ENCODE assay signal across 10 cellular contexts in genomic region chr9:114621975-114622609, GRCh38. TPM values are rescaled to one million over a fixed set of nuclear protein-coding genes. Genes with fewer than 3 reads are reported as not detected.
DNase-seq lines count a peak whose midpoint lies in the region; ATAC-seq and TF ChIP-seq lines count a peak whose summit lies in the region.
"Had no signal": no experiment of that assay in that cellular context is flagged by ENCODE, and none has a peak within 500 bp of the region (broad histone marks: within the 10 kb centered on the region; RNA-seq: fewer than 3 reads in every experiment).

No MANE protein-coding gene starts in this region.

- no peak overlapping the region for H3K27ac ChIP-seq in vagina
- H3K27ac ChIP-seq: BLaER1 treated with 17β-estradiol and CSF1 and Interleukin-3, amounts not matched to agents 10 nM and 100 nM had no signal

- ATAC-seq in mucosa of descending colon (peak; percentile 38), GM18870 (IDR thresholded peaks at IDR 0.05; ENCODE audit: unreplicated experiment) (no peak)

- no peak for TF ChIP-seq CTCF in mucosa of descending colon (IDR thresholded peaks at IDR 0.05)
- no peak for TF ChIP-seq CTCF in vagina (IDR thresholded peaks at IDR 0.05)

- H3K4me1 ChIP-seq in mucosa of descending colon (ENCODE audit: low read depth), result no peaks in the 10 kb centered on the region
- peaks cover 6% of the 10 kb centered on the region for H3K4me1 ChIP-seq in vagina

- H3K27me3 ChIP-seq in vagina, result no peaks in the 10 kb centered on the region
- H3K27me3 ChIP-seq: BLaER1 treated with 17β-estradiol and CSF1 and Interleukin-3, amounts not matched to agents 10 nM and 100 nM had no signal

- peak; percentile 81 for DNase-seq in AG20443 (ENCODE audit: low spot score)
- DNase-seq in NCI-H2196 treated with DMSO at 0.1 percent for 48 hours (lab: John Stamatoyannopoulos, UW; ENCODE audit: unreplicated experiment), result peak; percentile 25
- peak; percentile 70 for DNase-seq in dermis blood vessel endothelial cell
- no peak for DNase-seq in mucosa of descending colon
- no peak for DNase-seq in NCI-H1694 treated with DMSO at 0.1 percent for 48 hours (lab: John Stamatoyannopoulos, UW)
- DNase-seq in vagina (ENCODE audit: extremely low spot score in 2 of 2), result no peak
- DNase-seq in SK-N-DZ (ENCODE audit: low spot score), result no peak
- DNase-seq: NCI-H69 had no signal

- H3K36me3 ChIP-seq in mucosa of descending colon (ENCODE audit: low read depth) (no peaks in the 10 kb centered on the region), vagina (peaks cover 0 to 8% of the 10 kb centered on the region in 2 donors)

- no peak overlapping the region for H3K4me3 ChIP-seq in mucosa of descending colon
- H3K4me3 ChIP-seq in vagina, result no peak overlapping the region
- H3K4me3 ChIP-seq: BLaER1 treated with 17β-estradiol and CSF1 and Interleukin-3, amounts not matched to agents 10 nM and 100 nM had no signal

- TF ChIP-seq POLR2A in vagina (IDR thresholded peaks at IDR 0.05), result no peak

- H3K9me3 ChIP-seq in mucosa of descending colon, result no peaks in the 10 kb centered on the region
- H3K9me3 ChIP-seq in vagina, result no peaks in the 10 kb centered on the region
- H3K9me3 ChIP-seq: BLaER1 treated with 17β-estradiol and CSF1 and Interleukin-3, amounts not matched to agents 10 nM and 100 nM had no signal

- intact Hi-C loops in mucosa of descending colon (cut with DNase I, micrococcal nuclease) (no loop called here), vagina (cut with DNase I) (no loop called here)

RNA-seq across cellular contexts. Expression of gene TMEM268, which starts 11.0 kb away (rescaled TPM):
- 2.5 and 3.9 TPM in 2 replicates for total RNA-seq in dermis blood vessel endothelial cell
- 10 to 100 TPM in 1 of 3 donors, 1 to 10 TPM in 2; 6.6 to 16.9 (median 7.5) TPM for total RNA-seq in mucosa of descending colon
- 11.5 TPM for total RNA-seq in vagina
- 5.3 and 5.4 TPM in 2 replicates for polyA plus RNA-seq in SK-N-DZ (2014; cell fraction: cytosol; rRNA removed)
- polyA plus RNA-seq in SK-N-DZ (2014; cell fraction: nucleus; rRNA removed), result 2.4 and 7.1 TPM in 2 replicates

RNA-seq across cellular contexts. Expression of gene ATP6V1G1, which starts 34.5 kb away (rescaled TPM):
- total RNA-seq in dermis blood vessel endothelial cell (119 and 176 TPM in 2 replicates), mucosa of descending colon (10 to 100 TPM; 55.3 to 74.5 (median 69.9) TPM), vagina (161 TPM)
- 290 TPM in 2 replicates for polyA plus RNA-seq in SK-N-DZ (2014; cell fraction: cytosol; rRNA removed)
- 198 and 209 TPM in 2 replicates for polyA plus RNA-seq in SK-N-DZ (2014; cell fraction: nucleus; rRNA removed)

RNA-seq across cellular contexts. Expression of gene TEX53, which starts 35.5 kb away (rescaled TPM):
- not detected in 2 replicates for total RNA-seq in dermis blood vessel endothelial cell
- not detected for total RNA-seq in mucosa of descending colon
- total RNA-seq in vagina, result not detected
- not detected in 2 replicates for polyA plus RNA-seq in SK-N-DZ (2014; cell fraction: cytosol; rRNA removed)
- not detected in 2 replicates for polyA plus RNA-seq in SK-N-DZ (2014; cell fraction: nucleus; rRNA removed)

RNA-seq across cellular contexts. Expression of gene TEX48, which starts 59.9 kb away (rescaled TPM):
- total RNA-seq in dermis blood vessel endothelial cell, result not detected in 2 replicates
- total RNA-seq in mucosa of descending colon, result not detected
- total RNA-seq in vagina, result not detected
- polyA plus RNA-seq in SK-N-DZ (2014; cell fraction: cytosol; rRNA removed), result not detected in 2 replicates
- not detected in 2 replicates for polyA plus RNA-seq in SK-N-DZ (2014; cell fraction: nucleus; rRNA removed)

Comparison
In these comparisons a context has a peak if more than half of its experiments do, and no peak if none do; other contexts are left out.
1. DNase-seq: peak in AG20443 (single experiment), NCI-H2196 treated with DMSO at 0.1 percent for 48 hours (single experiment) and dermis blood vessel endothelial cell (single experiment); none in mucosa of descending colon (0 of 3), NCI-H1694 treated with DMSO at 0.1 percent for 48 hours (single experiment), vagina (0 of 2) and SK-N-DZ (single experiment).